1 cellular context compared by ENCODE assay signal in the genomic region with DNA sequence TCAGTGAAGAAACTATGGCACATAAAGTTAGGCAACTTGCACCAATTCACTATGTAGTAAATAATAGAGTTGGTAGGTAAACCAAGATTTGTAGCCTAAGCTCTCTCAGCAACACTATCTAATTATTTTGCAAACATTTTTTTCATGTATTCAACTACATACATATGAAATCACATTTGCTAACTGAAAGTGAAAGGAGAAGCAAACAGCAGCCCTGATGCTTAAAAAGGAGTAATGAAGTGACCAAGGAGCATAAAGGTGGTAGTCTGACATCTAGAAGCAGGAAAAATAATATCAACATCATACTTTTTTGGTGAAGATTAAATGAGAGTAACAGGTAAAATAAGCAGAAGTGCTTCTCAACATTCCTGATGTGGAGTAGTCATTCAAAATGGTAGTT.
TF ChIP-seq lines count a peak whose summit lies in the region.

No MANE protein-coding gene starts in this region.

TF ChIP-seq in GM23338, 12 proteins besides CTCF, POLR2A, EP300 and RAD21:
- TF ChIP-seq ZNF462 (CRISPR knock-in tag; IDR thresholded peaks at IDR 0.05) (no peak), POLR2AphosphoS5 (IDR thresholded peaks at IDR 0.05; ENCODE audit: low read depth) (no peak), NANOG (IDR thresholded peaks at IDR 0.05; ENCODE audit: borderline replicate concordance) (no peak), ZNF331 (CRISPR knock-in tag; IDR thresholded peaks at IDR 0.05; ENCODE audit: low read depth) (no peak), CREB1 (CRISPR knock-in tag; IDR thresholded peaks at IDR 0.05; ENCODE audit: low read depth) (no peak), ZNF114 (CRISPR knock-in tag; IDR thresholded peaks at IDR 0.05) (no peak), EZH2 (IDR thresholded peaks at IDR 0.05; ENCODE audit: low read depth, unreplicated experiment) (no peak), EZH2phosphoT487 (IDR thresholded peaks at IDR 0.05; ENCODE audit: unreplicated experiment) (no peak), REST (IDR thresholded peaks at IDR 0.05; ENCODE audit: unreplicated experiment) (no peak), JUNB (IDR thresholded peaks at IDR 0.05; ENCODE audit: unreplicated experiment) (no peak), STAT1 (IDR thresholded peaks at IDR 0.05; ENCODE audit: unreplicated experiment) (no peak)
- TF ChIP-seq, protein P1, sequence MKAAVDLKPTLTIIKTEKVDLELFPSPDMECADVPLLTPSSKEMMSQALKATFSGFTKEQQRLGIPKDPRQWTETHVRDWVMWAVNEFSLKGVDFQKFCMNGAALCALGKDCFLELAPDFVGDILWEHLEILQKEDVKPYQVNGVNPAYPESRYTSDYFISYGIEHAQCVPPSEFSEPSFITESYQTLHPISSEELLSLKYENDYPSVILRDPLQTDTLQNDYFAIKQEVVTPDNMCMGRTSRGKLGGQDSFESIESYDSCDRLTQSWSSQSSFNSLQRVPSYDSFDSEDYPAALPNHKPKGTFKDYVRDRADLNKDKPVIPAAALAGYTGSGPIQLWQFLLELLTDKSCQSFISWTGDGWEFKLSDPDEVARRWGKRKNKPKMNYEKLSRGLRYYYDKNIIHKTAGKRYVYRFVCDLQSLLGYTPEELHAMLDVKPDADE (IDR thresholded peaks at IDR 0.05) = no peak
TF ChIP-seq in GM23338: peak in this region for 0.
